ENCODE assay signal across 11 cellular contexts in genomic region chr1:63935553-63935952, GRCh38.
DNase-seq lines count a peak whose midpoint lies in the region; ATAC-seq and TF ChIP-seq lines count a peak whose summit lies in the region.
"Had no signal": no experiment of that assay in that cellular context is flagged by ENCODE, and none has a peak within 500 bp of the region (broad histone marks: within the 10 kb centered on the region; RNA-seq: fewer than 3 reads in every experiment).

No MANE protein-coding gene starts in this region.

- H3K4me3 ChIP-seq in cardiac muscle cell (no peak overlapping the region), right cardiac atrium (ENCODE audit: low read length) (no peak overlapping the region), tibial artery (no peak overlapping the region)

- peaks cover 21% of the 10 kb centered on the region for H3K4me1 ChIP-seq in cardiac muscle cell (ENCODE audit: low read depth)
- H3K4me1 ChIP-seq in right cardiac atrium (ENCODE audit: control insufficient read depth, insufficient read depth, low read length) = peaks cover 2% of the 10 kb centered on the region
- peaks cover 0 to 77% (median 24%) of the 10 kb centered on the region in 4 donors for H3K4me1 ChIP-seq in tibial artery
- H3K4me1 ChIP-seq: parathyroid adenoma had no signal

- WGBS in right cardiac atrium = 22% methylated on average over 1 of the region's 1 CpG

- H3K36me3 ChIP-seq in cardiac muscle cell = no peaks in the 10 kb centered on the region
- no peaks in the 10 kb centered on the region for H3K36me3 ChIP-seq in tibial artery

- peak in 1 of 2 donors; percentile 37 for DNase-seq in cardiac muscle cell (ENCODE audit: low read depth in 1 of 2, low spot score in 1 of 2)
- DNase-seq in right cardiac atrium = no peak
- peak; percentile 12 for DNase-seq in NCI-H69 (lab: John Stamatoyannopoulos, UW)
- DNase-seq in tibial artery = no peak
- no peak for DNase-seq in activated T-cell treated with anti-CD3 and anti-CD28 coated beads for 4 hours
- DNase-seq: activated naive CD8-positive, alpha-beta T cell treated with anti-CD3 and anti-CD28 coated beads, Interleukin-2, amount 50 U/mL, for 24 hours; NCI-H1436 had no signal

- intact Hi-C loops in right cardiac atrium (cut with DNase I) (no loop called here), tibial artery (cut with DNase I; ENCODE audit: low total_unique reads) (no loop called here)

- H3K27ac ChIP-seq in cardiac muscle cell = peak overlapping the region; percentile 83
- no peak overlapping the region for H3K27ac ChIP-seq in right cardiac atrium (ENCODE audit: low read length)
- peak overlapping the region; percentile 23 to 37 for H3K27ac ChIP-seq in tibial artery
- H3K27ac ChIP-seq: parathyroid adenoma had no signal

- H3K27me3 ChIP-seq in cardiac muscle cell = no peaks in the 10 kb centered on the region
- H3K27me3 ChIP-seq in right cardiac atrium (ENCODE audit: control insufficient read depth, insufficient read depth) = no peaks in the 10 kb centered on the region
- H3K27me3 ChIP-seq in tibial artery = no peaks in the 10 kb centered on the region

- TF ChIP-seq CTCF in cardiac muscle cell (IDR thresholded peaks at IDR 0.05; ENCODE audit: low read depth, low read length) (no peak), tibial artery (IDR thresholded peaks at IDR 0.05) (no peak)

- ATAC-seq in right cardiac atrium (no peak), HG02943 (IDR thresholded peaks at IDR 0.05; ENCODE audit: low read depth, unreplicated experiment) (peak; percentile 85), GM21360 (IDR thresholded peaks at IDR 0.05; ENCODE audit: unreplicated experiment) (no peak), HG02571 (IDR thresholded peaks at IDR 0.05; ENCODE audit: unreplicated experiment) (no peak)
- ATAC-seq: activated naive CD8-positive, alpha-beta T cell treated with anti-CD3 and anti-CD28 coated beads, Interleukin-2, amount 50 U/mL, for 24 hours had no signal

- H3K9me3 ChIP-seq in cardiac muscle cell (ENCODE audit: low read depth) = no peaks in the 10 kb centered on the region
- H3K9me3 ChIP-seq in right cardiac atrium (ENCODE audit: control insufficient read depth, low read length) = no peaks in the 10 kb centered on the region
- H3K9me3 ChIP-seq in tibial artery = no peaks in the 10 kb centered on the region
